ENCODE assay signal across 35 cellular contexts in genomic region chr1:158491372-158491771, GRCh38. TPM values are rescaled to one million over a fixed set of nuclear protein-coding genes. Genes with fewer than 3 reads are reported as not detected.
"Had no signal": no experiment of that assay in that cellular context is flagged by ENCODE, and none has a peak within 500 bp of the region (broad histone marks: within the 10 kb centered on the region; RNA-seq: fewer than 3 reads in every experiment).

No MANE protein-coding gene starts in this region.

- H2AFZ ChIP-seq: PC-9 had no signal

- H3K27me3 ChIP-seq: SJCRH30 had no signal

- H3K4me1 Mint-ChIP-seq: T-cell had no signal

- H3K9me3 ChIP-seq: SJCRH30 had no signal

- H3K4me2 ChIP-seq: PC-9 had no signal

- H3K36me3 ChIP-seq: SJCRH30 had no signal

- H3K4me3 Mint-ChIP-seq: T-cell had no signal

- H3K27ac ChIP-seq: PC-9, RWPE1, SJCRH30, SK-N-MC had no signal

- H3K36me3 Mint-ChIP-seq: T-cell had no signal

- H3K4me3 ChIP-seq: PC-9, SJCRH30, SK-N-MC had no signal

- DNase-seq: Karpas-422, MM.1S, MV-4-11, NCI-H1092, NCI-H1105, NCI-H1417 treated with DMSO at 0.1 percent for 48 hours, NCI-H1436 treated with DMSO at 0.1 percent for 48 hours, NCI-H1694 treated with DMSO at 0.1 percent for 48 hours, NCI-H187 treated with DMSO at 0.1 percent for 48 hours, NCI-H2029, NCI-H2081, NCI-H2171 treated with DMSO at 0.1 percent for 48 hours, NCI-H226, NCI-H446 treated with DMSO at 0.1 percent for 48 hours, NCI-H510A, NCI-H524, NCI-H526, NCI-H69, NCI-H748 treated with DMSO at 0.1 percent for 48 hours, NCI-H82, PC-9, SHP77, SIG-M5, SJCRH30, T-cell had no signal

- H3K27ac Mint-ChIP-seq: T-cell had no signal

- ATAC-seq: Panc1, Right ventricle myocardium inferior, SK-N-SH treated with all-trans-retinoic acid at 6 μM for 48 hours, T-cell had no signal

- H3K9me3 Mint-ChIP-seq: T-cell had no signal

RNA-seq across cellular contexts. Expression of gene OR10R2, which starts 19.4 kb away (rescaled TPM):
- total RNA-seq: LHCN-M2, MCF 10A, OCI-LY7, PC-9, Right ventricle myocardium inferior, RPMI7951, SJCRH30, SK-MEL-5, T-cell had no signal

RNA-seq across cellular contexts. Expression of gene OR10K1, which starts 29.7 kb away (rescaled TPM):
- total RNA-seq: LHCN-M2, MCF 10A, OCI-LY7, PC-9, Right ventricle myocardium inferior, RPMI7951, SJCRH30, SK-MEL-5, T-cell had no signal
